ENCODE assay signal across 8 cellular contexts in genomic region chr16:30535777-30536190, GRCh38. TPM values are rescaled to one million over a fixed set of nuclear protein-coding genes. Genes with fewer than 3 reads are reported as not detected.
DNase-seq lines count a peak whose midpoint lies in the region; ATAC-seq and TF ChIP-seq lines count a peak whose summit lies in the region.

No MANE protein-coding gene starts in this region.

- H3K4me3 Mint-ChIP-seq in CD8-positive, alpha-beta memory T cell, result peak overlapping the region; percentile 89 to 98 (median 92)
- peak overlapping the region; percentile 91 for H3K4me3 Mint-ChIP-seq in central memory CD8-positive, alpha-beta T cell

- peaks cover 20% of the 10 kb centered on the region for H3K4me1 ChIP-seq in CD8-positive, alpha-beta memory T cell (ENCODE audit: insufficient read depth, low read length)

- peak; percentile 63 for TF ChIP-seq CTCF in VCaP (conservative IDR thresholded peaks at IDR 0.05)

- H3K27ac ChIP-seq in CD8-positive, alpha-beta memory T cell (ENCODE audit: low read depth, low read length), result peak overlapping the region; percentile 91
- peak overlapping the region; percentile 87 for H3K27ac ChIP-seq in VCaP
- peak overlapping the region; percentile 93 for H3K27ac ChIP-seq in layer of hippocampus (ENCODE audit: low read depth, low read length)

- peaks cover 0 to 37% (median 0%) of the 10 kb centered on the region in 3 donors for H3K36me3 Mint-ChIP-seq in CD8-positive, alpha-beta memory T cell
- H3K36me3 Mint-ChIP-seq in central memory CD8-positive, alpha-beta T cell (ENCODE audit: insufficient read depth), result peaks cover 19% of the 10 kb centered on the region

- H3K27me3 Mint-ChIP-seq in CD8-positive, alpha-beta memory T cell, result no peaks in the 10 kb centered on the region
- no peaks in the 10 kb centered on the region for H3K27me3 Mint-ChIP-seq in central memory CD8-positive, alpha-beta T cell

- ATAC-seq in GM21576 (IDR thresholded peaks at IDR 0.05; ENCODE audit: unreplicated experiment) (peak; percentile 58), GM19397 (IDR thresholded peaks at IDR 0.05; ENCODE audit: unreplicated experiment) (no peak)
- ATAC-seq in central memory CD8-positive, alpha-beta T cell (replicated peaks; ENCODE audit: extremely low read depth, poor library complexity, severe bottlenecking), result peak; percentile 67

- POLR2A ChIA-PET in CD8-positive, alpha-beta memory T cell (lab: Charles Lee), result interaction anchor here (0.5 to 4.3 kb wide), 14 partner anchors 9 to 165 kb away, joined by 3 to 71 read pairs (median 6); partner anchors contain the start of genes DCTPP1, FBRS, PRR14 and TBC1D10B

- no peaks in the 10 kb centered on the region for H3K9me3 ChIP-seq in CD8-positive, alpha-beta memory T cell (ENCODE audit: low read length)

- peak overlapping the region; percentile 98 for H3K4me3 ChIP-seq in CD8-positive, alpha-beta memory T cell (ENCODE audit: low read length)

- H3K36me3 ChIP-seq in CD8-positive, alpha-beta memory T cell (ENCODE audit: insufficient read depth, low read length), result peaks cover 4% of the 10 kb centered on the region

- no peaks in the 10 kb centered on the region for H3K27me3 ChIP-seq in CD8-positive, alpha-beta memory T cell (ENCODE audit: insufficient read depth, low read length, poor library complexity, severe bottlenecking)
- H3K27me3 ChIP-seq in layer of hippocampus (ENCODE audit: control insufficient read depth, insufficient read depth, low read length), result no peaks in the 10 kb centered on the region

- CTCF ChIA-PET in CD8-positive, alpha-beta memory T cell (lab: Charles Lee), result interaction anchor here (0.6 to 6.2 kb wide), 31 partner anchors 9 to 449 kb away, joined by 3 to 69 read pairs (median 5); partner anchors contain the start of genes DCTPP1, FBRS, ZNF688 and ZNF689

- H3K4me1 Mint-ChIP-seq in CD8-positive, alpha-beta memory T cell, result peaks cover 18 to 39% (median 25%) of the 10 kb centered on the region in 3 donors
- H3K4me1 Mint-ChIP-seq in central memory CD8-positive, alpha-beta T cell, result peaks cover 24% of the 10 kb centered on the region

- H3K27ac Mint-ChIP-seq in CD8-positive, alpha-beta memory T cell, result peak overlapping the region; percentile 92 to 99 (median 98)
- peak overlapping the region; percentile 93 for H3K27ac Mint-ChIP-seq in central memory CD8-positive, alpha-beta T cell (ENCODE audit: low read depth)

- peak; percentile 34 to 75 (median 41) for DNase-seq in CD8-positive, alpha-beta memory T cell
- peak; percentile 71 for DNase-seq in NCI-H1436 (lab: John Stamatoyannopoulos, UW)
- peak; percentile 25 to 28 for DNase-seq in central memory CD8-positive, alpha-beta T cell (ENCODE audit: low spot score in 2 of 2)
- DNase-seq in stimulated activated CD4-positive, alpha-beta T cell treated with anti-CD3 and anti-CD28 coated beads, Interleukin-2, amount 100 ng/mL, for 24 hours, result peak; percentile 70 to 71

- no peaks in the 10 kb centered on the region for H3K9me3 Mint-ChIP-seq in CD8-positive, alpha-beta memory T cell
- H3K9me3 Mint-ChIP-seq in central memory CD8-positive, alpha-beta T cell, result no peaks in the 10 kb centered on the region

RNA-seq across cellular contexts. Expression of gene ZNF747, which starts 1.1 kb away (rescaled TPM):
- 10 to 100 TPM; 13.5 to 17.0 TPM for total RNA-seq in CD8-positive, alpha-beta memory T cell
- 8.4 TPM for polyA plus RNA-seq in CD8-positive, alpha-beta memory T cell

RNA-seq across cellular contexts. Expression of gene ZNF768, which starts 9.4 kb away (rescaled TPM):
- 10 to 100 TPM; 13.5 to 15.1 TPM for total RNA-seq in CD8-positive, alpha-beta memory T cell
- polyA plus RNA-seq in CD8-positive, alpha-beta memory T cell, result 2.5 TPM

RNA-seq across cellular contexts. Expression of gene ZNF764, which starts 22.4 kb away (rescaled TPM):
- total RNA-seq in CD8-positive, alpha-beta memory T cell, result 10 to 100 TPM; 15.1 to 15.7 TPM
- 8.9 TPM for polyA plus RNA-seq in CD8-positive, alpha-beta memory T cell

RNA-seq across cellular contexts. Expression of gene ZNF688, which starts 35.7 kb away (rescaled TPM):
- total RNA-seq in CD8-positive, alpha-beta memory T cell, result 10 to 100 TPM in 1 of 2 experiments, 1 to 10 TPM in 1; 9.6 to 10.8 TPM
- polyA plus RNA-seq in CD8-positive, alpha-beta memory T cell, result 28.5 TPM

RNA-seq across cellular contexts. Expression of gene ZNF785, which starts 49.7 kb away (rescaled TPM):
- total RNA-seq in CD8-positive, alpha-beta memory T cell, result 10 to 100 TPM; 10.9 to 13.0 TPM
- polyA plus RNA-seq in CD8-positive, alpha-beta memory T cell, result 4.8 TPM
